ENCODE assay signal across 9 cellular contexts in the genomic region with DNA sequence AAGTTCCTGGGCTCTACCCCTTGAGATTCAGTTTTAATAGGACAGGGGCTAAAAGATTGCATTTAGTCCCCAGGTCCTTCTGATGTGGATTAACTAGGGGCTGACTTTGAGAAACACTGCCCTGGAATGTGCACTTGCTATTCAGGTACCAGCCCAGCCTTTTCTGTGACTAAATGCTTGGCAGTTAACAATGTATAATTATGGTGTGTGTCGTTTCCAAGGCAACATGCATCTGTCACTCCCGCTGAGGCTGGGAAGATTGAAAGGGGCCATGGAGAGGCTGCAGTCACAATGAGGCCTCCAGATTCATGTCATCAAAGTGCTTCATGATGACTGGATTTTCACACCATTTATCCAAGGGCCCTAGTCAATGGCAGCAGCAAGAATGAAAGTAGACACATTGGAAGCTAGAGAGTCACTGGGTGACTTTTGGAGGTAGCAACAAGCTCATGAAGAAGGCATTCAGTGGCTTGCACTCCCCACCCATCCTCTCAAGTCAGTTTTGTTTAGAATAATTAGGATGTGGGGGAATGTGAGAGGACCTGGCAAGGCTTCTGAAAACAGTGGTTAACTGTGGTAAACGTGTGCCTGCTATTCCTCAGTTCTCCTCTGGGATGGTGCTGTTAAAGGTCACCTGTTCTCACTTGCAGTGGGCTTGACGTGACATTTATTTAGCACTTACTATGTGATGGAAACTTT. TPM values are rescaled to one million over a fixed set of nuclear protein-coding genes. Genes with fewer than 3 reads are reported as not detected.
DNase-seq lines count a peak whose midpoint lies in the region; ATAC-seq, FAIRE-seq and TF ChIP-seq lines count a peak whose summit lies in the region.
"Had no signal": no experiment of that assay in that cellular context is flagged by ENCODE, and none has a peak within 500 bp of the region (broad histone marks: within the 10 kb centered on the region; RNA-seq: fewer than 3 reads in every experiment).

No MANE protein-coding gene starts in this region.

- peak; percentile 17 to 42 for DNase-seq in cardiac muscle cell (ENCODE audit: low read depth in 1 of 2, low spot score in 1 of 2)
- no peak for DNase-seq in cardiac septum (ENCODE audit: low spot score)
- peak; percentile 76 for DNase-seq in RPMI7951 (ENCODE audit: low read depth)
- peak; percentile 22 for DNase-seq in left cardiac atrium
- DNase-seq in urothelium cell line (ENCODE audit: low spot score): peak; percentile 25
- DNase-seq in transverse colon: no peak
- DNase-seq: left colon had no signal

- TF ChIP-seq CTCF in cardiac muscle cell (IDR thresholded peaks at IDR 0.05; ENCODE audit: low read depth, low read length): peak; percentile 8
- peak in 1 of 5 experiments; percentile 18 for TF ChIP-seq CTCF in transverse colon (IDR thresholded peaks at IDR 0.05)

- in situ Hi-C loops in transverse colon (cut with MboI; ENCODE audit: low pct_ligation_motif_present in 1 of 4, low pct_unique_long_range_greater_than_20kb in 1 of 4, low sequenced_read_pairs in 3 of 4): no loop called here

- H3K4me3 ChIP-seq in cardiac muscle cell (no peak overlapping the region), transverse colon (no peak overlapping the region)

- TF ChIP-seq EP300 in transverse colon (IDR thresholded peaks at IDR 0.05; ENCODE audit: low read depth): no peak

- intact Hi-C loops in cardiac septum (cut with DNase I) (loop anchor here (5.0 kb wide), 1 partner anchor 78 kb away; no protein-coding TSS in a partner anchor), left cardiac atrium (cut with DNase I) (loop anchor here in 1 of 2 donors (10.0 kb wide), 1 partner anchor 60 kb away; no protein-coding TSS in a partner anchor), transverse colon (cut with DNase I; ENCODE audit: low total_unique reads) (no loop called here)

- H3K27ac ChIP-seq in cardiac muscle cell (peak overlapping the region; percentile 92), transverse colon (peak overlapping the region in 1 of 4 donors; percentile 77)

- ATAC-seq in left cardiac atrium (peak in 1 of 2 donors; percentile 4), GM21360 (IDR thresholded peaks at IDR 0.05; ENCODE audit: unreplicated experiment) (no peak), GM19395 (IDR thresholded peaks at IDR 0.05; ENCODE audit: unreplicated experiment) (no peak)
- ATAC-seq: left colon had no signal

- FAIRE-seq in urothelium cell line (lab: Jason Lieb, UNC): no peak

- no peaks in the 10 kb centered on the region for H3K27me3 ChIP-seq in cardiac muscle cell
- H3K27me3 ChIP-seq in transverse colon: no peaks in the 10 kb centered on the region

- H3K36me3 ChIP-seq in cardiac muscle cell: no peaks in the 10 kb centered on the region
- no peaks in the 10 kb centered on the region for H3K36me3 ChIP-seq in transverse colon

- H3K9me3 ChIP-seq in cardiac muscle cell (ENCODE audit: low read depth) (no peaks in the 10 kb centered on the region), transverse colon (no peaks in the 10 kb centered on the region)

- H3K4me1 ChIP-seq in cardiac muscle cell (ENCODE audit: low read depth): peaks cover 33% of the 10 kb centered on the region
- peaks cover 0 to 33% (median 24%) of the 10 kb centered on the region in 4 donors for H3K4me1 ChIP-seq in transverse colon

- WGBS in transverse colon (ENCODE audit: low coverage in 1 of 2), 2 donors: 47 to 80% methylated on average over 2 to 4 of the region's 4 CpGs

- TF ChIP-seq POLR2A in transverse colon (IDR thresholded peaks at IDR 0.05): no peak

RNA-seq across cellular contexts. Expression of a gene that starts 28.3 kb away (rescaled TPM):
- total RNA-seq in cardiac muscle cell (11.6 and 12.8 TPM in 2 replicates), cardiac septum (17.5 TPM), left cardiac atrium (10 to 100 TPM; 14.2 to 26.3 TPM), transverse colon (10 to 100 TPM; 13.9 to 18.3 (median 15.3) TPM)
- polyA plus RNA-seq in cardiac muscle cell: 9.6 and 13.4 TPM in 2 replicates
- 31.3 and 36.8 TPM in 2 replicates for total RNA-seq in RPMI7951 (2014; rRNA removed; shearing (Covaris generic))

Comparison
In these comparisons a context has a peak if more than half of its experiments do, and no peak if none do; other contexts are left out.
1. DNase-seq: peak in cardiac muscle cell (2 of 2), RPMI7951 (single experiment), left cardiac atrium (single experiment) and urothelium cell line (single experiment); none in cardiac septum (single experiment) and transverse colon (single experiment).